ENCODE assay signal across 16 cellular contexts in genomic region chr3:113623324-113623723, GRCh38.
A peak's percentile ranks its signal among the peaks of the same experiment; 100 is the strongest.
DNase-seq lines count a peak whose midpoint lies in the region; ATAC-seq, FAIRE-seq and TF ChIP-seq lines count a peak whose summit lies in the region.
"Had no signal": no experiment of that assay in that cellular context is flagged by ENCODE, and none has a peak within 500 bp of the region (broad histone marks: within the 10 kb centered on the region; RNA-seq: fewer than 3 reads in every experiment).

No MANE protein-coding gene starts in this region.

- no peak overlapping the region for H4K8ac ChIP-seq in H1 (ENCODE audit: extremely low read depth, insufficient read depth, low read length)

- no peak for ATAC-seq in HG03045 (IDR thresholded peaks at IDR 0.05; ENCODE audit: unreplicated experiment)
- ATAC-seq: natural killer cell had no signal

- H4K5ac ChIP-seq in H1 (ENCODE audit: insufficient read length, low read depth, low read length), result no peak overlapping the region

- no peak overlapping the region for H2BK15ac ChIP-seq in H1 (ENCODE audit: low read length)

- peak overlapping the region; percentile 25 for H3K4me3 Mint-ChIP-seq in mesothelial cell of epicardium
- H3K4me3 Mint-ChIP-seq: natural killer cell had no signal

- TF ChIP-seq POLR2A in H1 (IDR thresholded peaks at IDR 0.05; ENCODE audit: control extremely low read depth in 1 of 2, low read depth in 2 of 2, low read length in 2 of 2) (no peak), thyroid gland (IDR thresholded peaks at IDR 0.05) (no peak)

- H4K91ac ChIP-seq in H1 (replicated peaks; ENCODE audit: insufficient read length, low read length), result no peak overlapping the region

- TF ChIP-seq CTCF in AG04449 (IDR thresholded peaks at IDR 0.05; ENCODE audit: insufficient read depth, low read length, missing control alignments) (no peak), H1 (IDR thresholded peaks at IDR 0.05; ENCODE audit: control extremely low read depth in 1 of 3, insufficient read depth in 1 of 3, low read depth in 1 of 3, low read length in 3 of 3) (peak; percentile 40 to 62 (median 58)), mesothelial cell of epicardium (IDR thresholded peaks at IDR 0.05; ENCODE audit: unreplicated experiment) (no peak), thyroid gland (IDR thresholded peaks at IDR 0.05) (no peak)

- peak overlapping the region; percentile 12 to 56 for H3K4me2 ChIP-seq in H1 (ENCODE audit: insufficient read depth in 1 of 2, low read depth in 2 of 2, low read length in 2 of 2)

- H3K27me3 Mint-ChIP-seq in mesothelial cell of epicardium (ENCODE audit: low read depth), result peaks cover 49% of the 10 kb centered on the region

- no peaks in the 10 kb centered on the region for H4K20me1 ChIP-seq in H1 (replicated peaks in 1 of 2; ENCODE audit: control insufficient read depth in 1 of 2, insufficient read depth in 2 of 2, low read length in 2 of 2)

- intact Hi-C loops in thyroid gland (cut with DNase I), result loop anchor here (10.0 kb wide), 1 partner anchor 129 kb away; no protein-coding TSS in a partner anchor

- WGBS in H1 (ENCODE audit: extremely low coverage in 1 of 2, insufficient coverage in 1 of 2, insufficient read length in 1 of 2, insufficient replicate concordance in 2 of 2, low coverage in 1 of 2, low lambda C conversion rate in 2 of 2, missing lambda C conversion rate in 1 of 2), 2 experiments, result 24% methylated on average over 19 of the region's 19 CpGs; no CpG with 5 or more reads in 1 of the 2 experiments
- 27 to 35% methylated on average over 19 of the region's 19 CpGs for WGBS in thyroid gland, 2 donors

- POLR2A ChIA-PET in AG04449 (lab: Yijun Ruan, JAX), result no interaction called here
- POLR2A ChIA-PET in H1 (lab: Charles Lee; ENCODE audit: partially characterized antibody), result no interaction called here

- no peaks in the 10 kb centered on the region for H3K36me3 ChIP-seq in H1 (ENCODE audit: control insufficient read depth in 2 of 4, insufficient read depth in 4 of 4, low read length in 3 of 4)
- H3K36me3 ChIP-seq in thyroid gland, result no peaks in the 10 kb centered on the region
- H3K36me3 ChIP-seq: esophagus muscularis mucosa had no signal

- H3K36me3 Mint-ChIP-seq in mesothelial cell of epicardium, result no peaks in the 10 kb centered on the region

- peak overlapping the region; percentile 6; the same call in 1 of the 2 replicates for H3K4me3 ChIP-seq in AG04449 (ENCODE audit: low read depth, low read length)
- peak overlapping the region in 1 of 4 experiments; percentile 22; a peak in 2 of 8 replicates for H3K4me3 ChIP-seq in H1 (ENCODE audit: extremely low read depth in 1 of 4, insufficient read depth in 2 of 4, low read depth in 3 of 4, low read length in 4 of 4)
- no peak overlapping the region for H3K4me3 ChIP-seq in thyroid gland (replicated peaks in 1 of 3)
- H3K4me3 ChIP-seq: esophagus muscularis mucosa had no signal

- H3K18ac ChIP-seq in H1 (ENCODE audit: extremely low read depth, low read length), result no peak overlapping the region

- TF ChIP-seq EP300 in Ishikawa (IDR thresholded peaks at IDR 0.05; ENCODE audit: borderline replicate concordance) (no peak), H1 (IDR thresholded peaks at IDR 0.05; ENCODE audit: borderline replicate concordance in 1 of 2, low read depth in 2 of 2, low read length in 2 of 2) (no peak)

- no peak overlapping the region for H3K56ac ChIP-seq in H1 (replicated peaks; ENCODE audit: insufficient read length, low read depth, low read length)

- H2BK20ac ChIP-seq in H1 (ENCODE audit: low read length), result no peak overlapping the region

- peak; percentile 10; the same call in 1 of the 2 replicates for TF ChIP-seq RAD21 in Ishikawa (IDR thresholded peaks at IDR 0.05; ENCODE audit: low read depth)
- TF ChIP-seq RAD21 in H1 (IDR thresholded peaks at IDR 0.05 in 1 of 2, conservative IDR thresholded peaks at IDR 0.05 in 1 of 2; ENCODE audit: low read depth in 2 of 2, low read length in 2 of 2), result peak; percentile 56 to 74; a peak in 3 of 4 replicates

- H3K79me2 ChIP-seq in H1 (ENCODE audit: control insufficient read depth in 1 of 2, insufficient read depth in 2 of 2, low read length in 2 of 2), result no peaks in the 10 kb centered on the region

- peak overlapping the region; percentile 34; the same call in 1 of the 2 replicates for H2AFZ ChIP-seq in H1 (ENCODE audit: low read length)

- no peaks in the 10 kb centered on the region for H3K9me3 Mint-ChIP-seq in mesothelial cell of epicardium
- H3K9me3 Mint-ChIP-seq: natural killer cell had no signal

- H3K9me3 ChIP-seq in H1 (ENCODE audit: insufficient read depth in 2 of 2, low read depth in 1 of 2, low read length in 1 of 2) (no peaks in the 10 kb centered on the region), thyroid gland (no peaks in the 10 kb centered on the region)
- H3K9me3 ChIP-seq: esophagus muscularis mucosa had no signal

- no peaks in the 10 kb centered on the region for H3K79me1 ChIP-seq in H1 (ENCODE audit: low read depth, low read length)

- no peak overlapping the region for H3K23ac ChIP-seq in H1 (ENCODE audit: insufficient read length)

- H2BK5ac ChIP-seq in H1 (ENCODE audit: low read depth, low read length), result no peak overlapping the region

- H2BK12ac ChIP-seq in H1 (ENCODE audit: low read depth, low read length), result no peak overlapping the region

- CTCF ChIA-PET in AG04449 (lab: Yijun Ruan, JAX) (interaction anchor here (3.0 to 8.7 kb wide), 2 partner anchors 128 to 131 kb away, joined by 11 to 70 read pairs; no protein-coding TSS in a partner anchor), H1 (lab: Charles Lee; ENCODE audit: partially characterized antibody) (interaction anchor here (0.5 to 4.4 kb wide), 6 partner anchors 14 to 419 kb away, joined by 3 to 32 read pairs (median 4); no protein-coding TSS in a partner anchor)

- H3K4me1 ChIP-seq in H1 (replicated peaks in 1 of 4; ENCODE audit: control insufficient read depth in 3 of 4, insufficient read depth in 4 of 4, low read length in 3 of 4), result no peaks in the 10 kb centered on the region
- no peaks in the 10 kb centered on the region for H3K4me1 ChIP-seq in thyroid gland

- no peak overlapping the region for H3K27ac ChIP-seq in H1 (ENCODE audit: low read depth, low read length)
- H3K27ac ChIP-seq in thyroid gland, result no peak overlapping the region
- H3K27ac ChIP-seq: C4-2B, esophagus muscularis mucosa had no signal

- H3K14ac ChIP-seq in H1 (ENCODE audit: insufficient read length), result no peak overlapping the region

- H2AK5ac ChIP-seq in H1 (ENCODE audit: low read depth, low read length), result no peak overlapping the region

- no peak overlapping the region for H3K4ac ChIP-seq in H1 (replicated peaks; ENCODE audit: insufficient read length, low read depth, low read length)

- DNase-seq in AG04449 (ENCODE audit: low read depth, low spot score), result no peak
- peak; percentile 29 to 62 for DNase-seq in H1 (ENCODE audit: low read depth in 1 of 2, low spot score in 2 of 2)
- no peak for DNase-seq in mesothelial cell of epicardium (ENCODE audit: low spot score in 2 of 2, unreplicated experiment in 2 of 2)
- no peak for DNase-seq in frontal cortex (ENCODE audit: low spot score in 2 of 2)
- DNase-seq in thyroid gland, result no peak
- no peak for DNase-seq in NCI-H510A treated with DMSO at 0.1 percent for 48 hours (lab: John Stamatoyannopoulos, UW)
- DNase-seq: activated CD4-positive, CD25-positive, alpha-beta regulatory T cell; kidney glomerular epithelial cell; natural killer cell; NCI-H1048; NCI-H526 treated with DMSO at 0.1 percent for 48 hours had no signal

- H3K4me1 Mint-ChIP-seq in mesothelial cell of epicardium, result peaks cover 1% of the 10 kb centered on the region

- no peaks in the 10 kb centered on the region; the same call in 1 of the 2 replicates for H3K23me2 ChIP-seq in H1 (ENCODE audit: low read depth, low read length)

- H3K27me3 ChIP-seq in H1 (replicated peaks in 1 of 4; ENCODE audit: control insufficient read depth in 3 of 4, extremely low read depth in 1 of 4, insufficient read depth in 3 of 4, low read length in 3 of 4), result no peaks in the 10 kb centered on the region
- H3K27me3 ChIP-seq in thyroid gland, result no peaks in the 10 kb centered on the region
- H3K27me3 ChIP-seq: esophagus muscularis mucosa had no signal

- no peak overlapping the region for H3K9ac ChIP-seq in H1 (replicated peaks in 1 of 4; ENCODE audit: extremely low read depth in 1 of 4, low read depth in 3 of 4, low read length in 3 of 4)

- H3K27ac Mint-ChIP-seq in mesothelial cell of epicardium, result no peak overlapping the region
- H3K27ac Mint-ChIP-seq: natural killer cell had no signal

- H2BK120ac ChIP-seq in H1 (replicated peaks; ENCODE audit: low read depth, low read length), result no peak overlapping the region

- FAIRE-seq in H1 (lab: Jason Lieb, UNC) (peak; percentile 60), frontal cortex (lab: Jason Lieb, UNC) (no peak)
- FAIRE-seq: bronchial epithelial cell had no signal

TF ChIP-seq in Ishikawa, 13 proteins besides CTCF, POLR2A, EP300 and RAD21 (continues in another document):
- TF ChIP-seq TAF1 (IDR thresholded peaks at IDR 0.05; ENCODE audit: low read depth) (no peak), YY1 (IDR thresholded peaks at IDR 0.05; ENCODE audit: low read depth) (no peak), MAX (IDR thresholded peaks at IDR 0.05) (no peak), USF1 (IDR thresholded peaks at IDR 0.05) (no peak), ZBTB7A (IDR thresholded peaks at IDR 0.05; ENCODE audit: low read depth) (no peak)

TF ChIP-seq in H1, 55 proteins besides CTCF, POLR2A, EP300 and RAD21 (continues in another document):
- TF ChIP-seq CHD1 (IDR thresholded peaks at IDR 0.05; ENCODE audit: low read depth, low read length) (no peak), ASH2L (IDR thresholded peaks at IDR 0.05; ENCODE audit: low read length) (no peak), POU5F1 (IDR thresholded peaks at IDR 0.05; ENCODE audit: low read depth, low read length) (no peak), NANOG (IDR thresholded peaks at IDR 0.05; ENCODE audit: insufficient read depth, low read depth, low read length, poor library complexity, severe bottlenecking) (no peak), RBBP5 (IDR thresholded peaks at IDR 0.05; ENCODE audit: borderline replicate concordance, low read depth, low read length) (no peak), SAP30 (IDR thresholded peaks at IDR 0.05; ENCODE audit: insufficient read depth, insufficient replicate concordance, low read length) (no peak), SUZ12 (IDR thresholded peaks at IDR 0.05; ENCODE audit: low read length) (no peak), ZNF274 (IDR thresholded peaks at IDR 0.05; ENCODE audit: borderline replicate concordance, extremely low read depth, low read length) (no peak), SIX5 (IDR thresholded peaks at IDR 0.05; ENCODE audit: low read depth, low read length) (no peak), EZH2 (IDR thresholded peaks at IDR 0.05; ENCODE audit: low read depth, low read length, severe bottlenecking) (no peak)
- TF ChIP-seq, protein P1, sequence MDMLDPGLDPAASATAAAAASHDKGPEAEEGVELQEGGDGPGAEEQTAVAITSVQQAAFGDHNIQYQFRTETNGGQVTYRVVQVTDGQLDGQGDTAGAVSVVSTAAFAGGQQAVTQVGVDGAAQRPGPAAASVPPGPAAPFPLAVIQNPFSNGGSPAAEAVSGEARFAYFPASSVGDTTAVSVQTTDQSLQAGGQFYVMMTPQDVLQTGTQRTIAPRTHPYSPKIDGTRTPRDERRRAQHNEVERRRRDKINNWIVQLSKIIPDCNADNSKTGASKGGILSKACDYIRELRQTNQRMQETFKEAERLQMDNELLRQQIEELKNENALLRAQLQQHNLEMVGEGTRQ (IDR thresholded peaks at IDR 0.05; ENCODE audit: low read length), result no peak

Comparison
In these comparisons a context has a peak if more than half of its experiments do, and no peak if none do; other contexts are left out.
1. DNase-seq: peak in H1 (2 of 2); none in AG04449 (single experiment), mesothelial cell of epicardium (0 of 2), frontal cortex (0 of 2), thyroid gland (0 of 2) and NCI-H510A treated with DMSO at 0.1 percent for 48 hours (single experiment).
2. CTCF ChIP-seq: peak in H1 (3 of 3); none in AG04449 (single experiment), mesothelial cell of epicardium (single experiment) and thyroid gland (0 of 6).